ENCODE assay signal across 2 cellular contexts in genomic region chr11:111428113-111428876, GRCh38.
TF ChIP-seq lines count a peak whose summit lies in the region.

No MANE protein-coding gene starts in this region.

TF ChIP-seq in HepG2, 621 proteins besides CTCF, POLR2A, EP300 and RAD21:
- TF ChIP-seq ATF7 (IDR thresholded peaks at IDR 0.05) (0 out of 2 replicates have a peak, but pooled peaks have one; percentile 25), ATF7 (CRISPR knock-in tag; IDR thresholded peaks at IDR 0.05) (no peak), MYC (CRISPR knock-in tag; IDR thresholded peaks at IDR 0.05; ENCODE audit: borderline replicate concordance) (no peak), CREB1 (IDR thresholded peaks at IDR 0.05) (peak; percentile 77), CREB1 (CRISPR knock-in tag; IDR thresholded peaks at IDR 0.05) (no peak)

TF ChIP-seq in H1, 55 proteins besides CTCF, POLR2A, EP300 and RAD21:
- no peak for TF ChIP-seq SRF (IDR thresholded peaks at IDR 0.05; ENCODE audit: low read depth, low read length)
- TF ChIP-seq ZNF274 (IDR thresholded peaks at IDR 0.05; ENCODE audit: borderline replicate concordance, extremely low read depth, low read length), result no peak
- no peak for TF ChIP-seq EZH2 (IDR thresholded peaks at IDR 0.05; ENCODE audit: low read depth, low read length, severe bottlenecking)
- TF ChIP-seq USF2 (IDR thresholded peaks at IDR 0.05; ENCODE audit: low read length), result no peak
- no peak for TF ChIP-seq FOSL1 (IDR thresholded peaks at IDR 0.05; ENCODE audit: insufficient read depth, low read depth, low read length)
- no peak for TF ChIP-seq CHD1 (IDR thresholded peaks at IDR 0.05; ENCODE audit: low read depth, low read length)
- no peak for TF ChIP-seq GABPA (IDR thresholded peaks at IDR 0.05; ENCODE audit: borderline replicate concordance, insufficient read depth, low read length)
- no peak for TF ChIP-seq JUND (IDR thresholded peaks at IDR 0.05; ENCODE audit: low read length)
- no peak for TF ChIP-seq BRCA1 (IDR thresholded peaks at IDR 0.05; ENCODE audit: low read depth, low read length)
- TF ChIP-seq ATF3 (IDR thresholded peaks at IDR 0.05; ENCODE audit: insufficient read depth, low read depth, low read length), result no peak
- TF ChIP-seq MAFK (IDR thresholded peaks at IDR 0.05; ENCODE audit: low read depth, low read length), result no peak
- TF ChIP-seq SIRT6 (IDR thresholded peaks at IDR 0.05; ENCODE audit: low read length), result no peak
- TF ChIP-seq BCL11A (IDR thresholded peaks at IDR 0.05; ENCODE audit: low read depth in 2 of 2, low read length in 2 of 2), result no peak
- TF ChIP-seq ASH2L (IDR thresholded peaks at IDR 0.05; ENCODE audit: low read length), result no peak
- no peak for TF ChIP-seq E2F6 (IDR thresholded peaks at IDR 0.05)
- no peak for TF ChIP-seq EGR1 (IDR thresholded peaks at IDR 0.05; ENCODE audit: borderline replicate concordance, low read depth, low read length)
- TF ChIP-seq BACH1 (IDR thresholded peaks at IDR 0.05; ENCODE audit: low read length), result no peak
- TF ChIP-seq CHD2 (IDR thresholded peaks at IDR 0.05; ENCODE audit: low read length), result no peak
- TF ChIP-seq GTF2F1 (IDR thresholded peaks at IDR 0.05; ENCODE audit: borderline replicate concordance, low read depth, low read length), result no peak
- TF ChIP-seq SAP30 (IDR thresholded peaks at IDR 0.05; ENCODE audit: insufficient read depth, insufficient replicate concordance, low read length), result no peak
